In the genomic region with DNA sequence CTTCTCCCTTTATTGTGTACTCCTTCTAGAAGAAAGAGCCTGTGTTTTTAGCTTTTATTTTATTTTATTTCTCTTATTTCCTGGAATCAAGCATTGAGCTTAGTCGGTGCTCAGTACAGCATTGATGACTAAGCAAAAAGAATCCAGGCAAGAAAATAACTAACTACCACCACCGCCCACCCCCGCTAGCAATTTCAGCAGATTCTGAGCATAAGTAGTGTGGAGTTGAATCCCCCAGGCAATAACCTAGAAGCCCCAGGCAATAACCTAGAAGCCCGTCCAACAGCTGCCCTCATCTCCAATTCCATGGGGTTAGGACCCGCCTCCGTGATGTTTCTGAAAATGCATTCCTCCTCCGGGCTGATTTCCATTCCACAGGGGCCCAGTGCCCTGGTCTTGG, we compare ENCODE assay signal across 11 cellular contexts.
A peak's percentile ranks its signal among the peaks of the same experiment; 100 is the strongest.
DNase-seq lines count a peak whose midpoint lies in the region; ATAC-seq and TF ChIP-seq lines count a peak whose summit lies in the region.
"Had no signal": no experiment of that assay in that cellular context is flagged by ENCODE, and none has a peak within 500 bp of the region (broad histone marks: within the 10 kb centered on the region; RNA-seq: fewer than 3 reads in every experiment).

No MANE protein-coding gene starts in this region.

- H3K9ac ChIP-seq in BLaER1 (no peak overlapping the region), PC-3 (ENCODE audit: low read length) (no peak overlapping the region)

- peak overlapping the region; percentile 91 for H3K4me2 ChIP-seq in BLaER1
- no peak overlapping the region for H3K4me2 ChIP-seq in PC-3 (ENCODE audit: low read length)

- CTCF ChIA-PET in PC-3 (lab: Charles Lee): no interaction called here

- intact Hi-C loops in activated T-helper 1 cell treated with anti-CD3 and anti-CD28 coated beads, Interleukin-12 subunit alpha, Interleukin-12 subunit beta, Interleukin-2, Interleukin-4 antibody, amounts not matched to agents 30 ng/mL and 10 ng/mL and 1 ng/mL, durations not matched to agents 14 hours and 24 hours and 36 hours (cut with micrococcal nuclease): no loop called here
- intact Hi-C loops in PC-3 (cut with micrococcal nuclease): no loop called here

- H3K4me1 Mint-ChIP-seq in activated T-helper 1 cell treated with anti-CD3 and anti-CD28 coated beads, Interleukin-12 subunit alpha, Interleukin-12 subunit beta, Interleukin-2, Interleukin-4 antibody, amounts not matched to agents 30 ng/mL and 10 ng/mL and 1 ng/mL, durations not matched to agents 14 hours and 24 hours and 36 hours (ENCODE audit: low read depth): peaks cover 57% of the 10 kb centered on the region
- H3K4me1 Mint-ChIP-seq in memory B cell: peaks cover 23% of the 10 kb centered on the region

- H3K4me3 ChIP-seq in BLaER1 (no peak overlapping the region), PC-3 (ENCODE audit: low read length) (no peak overlapping the region)
- H3K4me3 ChIP-seq: SJSA1 had no signal

- H3K4me1 ChIP-seq in BLaER1 (peaks cover 84% of the 10 kb centered on the region), PC-3 (ENCODE audit: insufficient read depth, low read length) (peaks cover 27% of the 10 kb centered on the region)

- H3K36me3 ChIP-seq in BLaER1 (no peaks in the 10 kb centered on the region), PC-3 (ENCODE audit: low read depth, low read length) (no peaks in the 10 kb centered on the region)
- H3K36me3 ChIP-seq: SJSA1 had no signal

- no TSS peak for BruUV-seq in PC-3 (replicated peaks; lab: Mats Ljungman, UMichigan)

- H4K20me1 ChIP-seq in BLaER1 (no peaks in the 10 kb centered on the region), PC-3 (ENCODE audit: low read length) (no peaks in the 10 kb centered on the region)

- H3K4me3 Mint-ChIP-seq in activated T-helper 1 cell treated with anti-CD3 and anti-CD28 coated beads, Interleukin-12 subunit alpha, Interleukin-12 subunit beta, Interleukin-2, Interleukin-4 antibody, amounts not matched to agents 30 ng/mL and 10 ng/mL and 1 ng/mL, durations not matched to agents 14 hours and 24 hours and 36 hours: no peak overlapping the region
- no peak overlapping the region for H3K4me3 Mint-ChIP-seq in memory B cell

- no peak for TF ChIP-seq CTCF in PC-3 (conservative IDR thresholded peaks at IDR 0.05; ENCODE audit: low read depth, low read length)

- H3K36me3 Mint-ChIP-seq in activated T-helper 1 cell treated with anti-CD3 and anti-CD28 coated beads, Interleukin-12 subunit alpha, Interleukin-12 subunit beta, Interleukin-2, Interleukin-4 antibody, amounts not matched to agents 30 ng/mL and 10 ng/mL and 1 ng/mL, durations not matched to agents 14 hours and 24 hours and 36 hours (ENCODE audit: low read depth): peaks cover 5% of the 10 kb centered on the region
- no peaks in the 10 kb centered on the region for H3K36me3 Mint-ChIP-seq in memory B cell

- H3K9me3 Mint-ChIP-seq in activated T-helper 1 cell treated with anti-CD3 and anti-CD28 coated beads, Interleukin-12 subunit alpha, Interleukin-12 subunit beta, Interleukin-2, Interleukin-4 antibody, amounts not matched to agents 30 ng/mL and 10 ng/mL and 1 ng/mL, durations not matched to agents 14 hours and 24 hours and 36 hours: no peaks in the 10 kb centered on the region
- no peaks in the 10 kb centered on the region for H3K9me3 Mint-ChIP-seq in memory B cell

- H3K27ac Mint-ChIP-seq in activated T-helper 1 cell treated with anti-CD3 and anti-CD28 coated beads, Interleukin-12 subunit alpha, Interleukin-12 subunit beta, Interleukin-2, Interleukin-4 antibody, amounts not matched to agents 30 ng/mL and 10 ng/mL and 1 ng/mL, durations not matched to agents 14 hours and 24 hours and 36 hours: peak overlapping the region; percentile 68
- H3K27ac Mint-ChIP-seq in memory B cell: peak overlapping the region; percentile 60

- H3K27ac ChIP-seq in BLaER1: peak overlapping the region; percentile 67
- H3K27ac ChIP-seq in PC-3 (ENCODE audit: low read length): no peak overlapping the region
- H3K27ac ChIP-seq: coronary artery, SJSA1 had no signal

- H2AFZ ChIP-seq in PC-3 (ENCODE audit: low read length): no peak overlapping the region

- no peaks in the 10 kb centered on the region for H3K27me3 ChIP-seq in BLaER1
- H3K27me3 ChIP-seq in PC-3 (ENCODE audit: low read length): no peaks in the 10 kb centered on the region
- H3K27me3 ChIP-seq: SJSA1 had no signal

- POLR2A ChIA-PET in PC-3 (lab: Charles Lee; ENCODE audit: unreplicated experiment): no interaction called here

- no peaks in the 10 kb centered on the region for H3F3A ChIP-seq in PC-3 (ENCODE audit: low read length, unreplicated experiment)

- H3K9me3 ChIP-seq in BLaER1: no peaks in the 10 kb centered on the region
- no peaks in the 10 kb centered on the region for H3K9me3 ChIP-seq in PC-3 (ENCODE audit: low read length)
- H3K9me3 ChIP-seq: SJSA1 had no signal

- H3K27me3 Mint-ChIP-seq in activated T-helper 1 cell treated with anti-CD3 and anti-CD28 coated beads, Interleukin-12 subunit alpha, Interleukin-12 subunit beta, Interleukin-2, Interleukin-4 antibody, amounts not matched to agents 30 ng/mL and 10 ng/mL and 1 ng/mL, durations not matched to agents 14 hours and 24 hours and 36 hours (ENCODE audit: insufficient read depth): no peaks in the 10 kb centered on the region
- H3K27me3 Mint-ChIP-seq in memory B cell: no peaks in the 10 kb centered on the region

- H3K9me2 ChIP-seq in PC-3 (replicated peaks; ENCODE audit: low read length): no peaks in the 10 kb centered on the region

- ATAC-seq in memory B cell (ENCODE audit: low read depth) (no peak), PC-3 (no peak), HG02678 (IDR thresholded peaks at IDR 0.05; ENCODE audit: unreplicated experiment) (no peak)

- peak; percentile 49 for DNase-seq in ELF-1 (ENCODE audit: low read depth, low spot score)
- no peak for DNase-seq in activated T-helper 1 cell treated with anti-CD3 and anti-CD28 coated beads, Interleukin-12 subunit alpha, Interleukin-12 subunit beta, Interleukin-2, Interleukin-4 antibody, amounts not matched to agents 30 ng/mL and 10 ng/mL and 1 ng/mL, durations not matched to agents 14 hours and 24 hours and 36 hours (ENCODE audit: low spot score)
- no peak for DNase-seq in memory B cell (ENCODE audit: low spot score in 2 of 2)
- no peak for DNase-seq in AML-193 (lab: John Stamatoyannopoulos, UW)
- DNase-seq in GOT3 (lab: John Stamatoyannopoulos, UW): no peak
- DNase-seq in PC-3: no peak
- DNase-seq: NCI-H2029 treated with DMSO at 0.1 percent for 48 hours had no signal

- no peaks in the 10 kb centered on the region for H3K79me2 ChIP-seq in PC-3 (ENCODE audit: low read length)
